Comparison of ENCODE assay signal across 1 cellular context in genomic region chr14:64963611-64964010, GRCh38.
TF ChIP-seq lines count a peak whose summit lies in the region.

No MANE protein-coding gene starts in this region.

TF ChIP-seq in HepG2, 621 proteins besides CTCF, POLR2A, EP300 and RAD21:
- no peak for TF ChIP-seq ZNF367 (CRISPR knock-in tag; IDR thresholded peaks at IDR 0.05; ENCODE audit: borderline replicate concordance)
- no peak for TF ChIP-seq FOXM1 (CRISPR knock-in tag; IDR thresholded peaks at IDR 0.05)
- no peak for TF ChIP-seq PHF8 (CRISPR knock-in tag; IDR thresholded peaks at IDR 0.05)
